Comparison of ENCODE assay signal across 8 cellular contexts in the genomic region with DNA sequence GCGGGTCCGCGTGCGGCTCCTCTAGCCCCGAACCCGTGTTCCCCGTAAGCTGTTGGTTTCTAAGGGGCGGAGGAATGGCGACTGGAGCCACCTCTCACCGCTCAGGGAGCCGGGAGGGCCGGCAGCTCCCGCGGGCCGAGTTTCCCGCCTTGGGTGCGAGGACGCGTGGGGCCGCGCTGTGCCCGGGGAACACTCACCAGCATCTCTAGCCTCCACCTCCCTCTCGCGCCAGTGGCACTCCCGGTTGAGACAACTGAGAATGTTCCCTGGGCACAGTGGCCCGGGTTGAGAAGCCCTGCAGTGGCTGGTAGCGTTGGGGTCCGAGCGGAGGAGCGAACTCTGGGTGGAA. TPM values are rescaled to one million over a fixed set of nuclear protein-coding genes. Genes with fewer than 3 reads are reported as not detected.
DNase-seq lines count a peak whose midpoint lies in the region; ATAC-seq, FAIRE-seq and TF ChIP-seq lines count a peak whose summit lies in the region.

No MANE protein-coding gene starts in this region.

- no peaks in the 10 kb centered on the region for H3K4me1 ChIP-seq in HUES64 (ENCODE audit: insufficient read depth, low read length)
- H3K4me1 ChIP-seq in K562 (replicated peaks in 1 of 2; ENCODE audit: control insufficient read depth in 2 of 2, insufficient read depth in 2 of 2, low read length in 2 of 2) = peaks cover 16 to 54% of the 10 kb centered on the region in 2 experiments; a peak in 3 of 5 replicates

- no peak for FAIRE-seq in K562 (lab: Jason Lieb, UNC)

- H3K9ac ChIP-seq in HUES64 (ENCODE audit: low read depth, low read length) (peak overlapping the region; percentile 92), K562 (ENCODE audit: insufficient read depth in 1 of 2, low read depth in 2 of 2, low read length in 2 of 2) (peak overlapping the region; percentile 78 to 99)

- 2% methylated on average over 30 of the region's 30 CpGs for WGBS in HUES64
- WGBS in K562 (ENCODE audit: insufficient coverage, low coverage, missing lambda C conversion rate) = 1% methylated on average over 17 of the region's 30 CpGs

- intact Hi-C loops in K562 (cut with micrococcal nuclease) (no loop called here), head of caudate nucleus (cut with DNase I) (loop anchor here (10.0 kb wide), 1 partner anchor 121 kb away; a partner anchor contains a TSS)

- H3K4me2 ChIP-seq in K562 (ENCODE audit: insufficient read depth, low read length) = peak overlapping the region; percentile 87

- no peak for TF ChIP-seq RAD21 in K562 (CRISPR knock-in tag; conservative IDR thresholded peaks at IDR 0.05 in 1 of 2, IDR thresholded peaks at IDR 0.05 in 1 of 2)

- H4K20me1 ChIP-seq in K562 (replicated peaks; ENCODE audit: control insufficient read depth, insufficient read depth, low read length) = peaks cover 7% of the 10 kb centered on the region; the same call in 1 of the 2 replicates

- POLR2A ChIA-PET in K562 (lab: Yijun Ruan, JAX) = interaction anchor here (0.6 to 2.6 kb wide), 8 partner anchors 8 to 801 kb away, joined by 3 to 13 read pairs (median 3); a partner anchor contains a TSS

- no peak for DNase-seq in GM12865 (ENCODE audit: low read depth)
- DNase-seq in K562 (ENCODE audit: extremely low read depth in 1 of 4, low spot score in 3 of 4) = peak in 1 of 4 experiments; percentile 37
- no peak for DNase-seq in head of caudate nucleus
- DNase-seq in amniotic stem cell (lab: John Stamatoyannopoulos, UW) = no peak

- TSS peak; percentile 85 for BruUV-seq in K562 (replicated peaks; lab: Mats Ljungman, UMichigan)

- TF ChIP-seq CTCF in GM12865 (IDR thresholded peaks at IDR 0.05; ENCODE audit: insufficient read depth, low read depth, low read length, missing control alignments) (no peak), K562 (IDR thresholded peaks at IDR 0.05 in 2 of 3, conservative IDR thresholded peaks at IDR 0.05 in 1 of 3; ENCODE audit: insufficient read depth in 2 of 3, low read depth in 1 of 3, low read length in 3 of 3) (no peak)

- TF ChIP-seq EP300 in K562 (IDR thresholded peaks at IDR 0.05; ENCODE audit: low read length) = no peak

- H3K79me2 ChIP-seq in K562 (ENCODE audit: control insufficient read depth, insufficient read depth, low read length) = peaks cover 32% of the 10 kb centered on the region

- H2AFZ ChIP-seq in K562 (ENCODE audit: low read depth, low read length) = peak overlapping the region; percentile 94

- peak overlapping the region; percentile 87 for H3K27ac ChIP-seq in HUES64 (ENCODE audit: low read depth, low read length)
- H3K27ac ChIP-seq in K562 (ENCODE audit: extremely low read depth, low read depth, low read length) = peak overlapping the region; percentile 94
- peak overlapping the region; percentile 88 for H3K27ac ChIP-seq in layer of hippocampus (ENCODE audit: low read depth, low read length)
- peak overlapping the region; percentile 54 for H3K27ac ChIP-seq in temporal lobe (ENCODE audit: low read depth, low read length)

- H3K36me3 ChIP-seq in HUES64 (ENCODE audit: insufficient read depth, low read length) (peaks cover 41% of the 10 kb centered on the region), K562 (ENCODE audit: control insufficient read depth, insufficient read depth, low read length) (peaks cover 45% of the 10 kb centered on the region; the same call in 2 of the 3 replicates)

- TF ChIP-seq POLR2A in K562 (conservative IDR thresholded peaks at IDR 0.05) = no peak

- no peaks in the 10 kb centered on the region for H3K9me3 ChIP-seq in HUES64 (ENCODE audit: insufficient read depth, low read depth, low read length)
- H3K9me3 ChIP-seq in K562 (replicated peaks; ENCODE audit: control insufficient read depth, insufficient read depth, low read depth, low read length) = no peaks in the 10 kb centered on the region

- in situ Hi-C loops in K562 (cut with MboI) = no loop called here

- H3K27me3 ChIP-seq in HUES64 (ENCODE audit: insufficient read depth, low read length) (0 out of 2 replicates have a peak, but pooled peaks cover 2% of the 10 kb centered on the region), K562 (ENCODE audit: control insufficient read depth in 2 of 2, insufficient read depth in 2 of 2, low read length in 2 of 2) (no peaks in the 10 kb centered on the region), layer of hippocampus (ENCODE audit: control insufficient read depth, insufficient read depth, low read length) (no peaks in the 10 kb centered on the region)

- H3K4me3 ChIP-seq in GM12865 (ENCODE audit: low read depth, low read length) = peak overlapping the region; percentile 95
- H3K4me3 ChIP-seq in HUES64 (ENCODE audit: low read length) = peak overlapping the region; percentile 78
- peak overlapping the region; percentile 92 for H3K4me3 ChIP-seq in K562

- ATAC-seq in K562 = peak; percentile 50
- no peak for ATAC-seq in GM21390 (IDR thresholded peaks at IDR 0.05; ENCODE audit: unreplicated experiment)

- CTCF ChIA-PET in K562 (lab: Yijun Ruan, JAX; ENCODE audit: low intra/inter-chr PET ratio) = interaction anchor here (0.6 kb wide), 1 partner anchor 120 kb away, joined by 3 read pairs; no protein-coding TSS in a partner anchor

- no peaks in the 10 kb centered on the region for H3K9me1 ChIP-seq in K562 (ENCODE audit: control insufficient read depth, insufficient read depth, low read length)

RNA-seq across cellular contexts. Expression of a gene that starts 0.6 kb away (rescaled TPM):
- polyA plus RNA-seq in HUES64 (2013, experiment 1 of 2) = 49.8 TPM
- polyA plus RNA-seq in HUES64 (2013, experiment 2 of 2) = 34.4 TPM
- 105 and 266 TPM in 2 replicates for total RNA-seq in K562 (2011; cell fraction: chromatin; rRNA removed; ENCODE audit: low replicate concordance)
- total RNA-seq in K562 (2011; cell fraction: nucleolus; rRNA removed) = 180 and 212 TPM in 2 replicates
- total RNA-seq in K562 (2011; cell fraction: nucleoplasm; rRNA removed) = 109 and 112 TPM in 2 replicates
- 35.1 and 47.4 TPM in 2 replicates for total RNA-seq in K562 (2014; rRNA removed)
- total RNA-seq in K562 (2014; rRNA removed; fragmentation: Illumina TruSeq; extraction: Trizol) = 1.7 and 3.0 TPM in 2 replicates
- 21.2 and 21.9 TPM in 2 replicates for total RNA-seq in K562 (2015; rRNA removed; fragmentation: Illumina TruSeq; extraction: Trizol)
- 77.4 and 91.8 TPM in 2 replicates for total RNA-seq in K562 (2021)
- polyA plus RNA-seq in K562 (2011; rRNA removed) = 14.5 and 24.6 TPM in 2 replicates
- polyA plus RNA-seq in K562 (2011; cell fraction: cytosol; rRNA removed) = 19.9 and 53.3 TPM in 2 replicates
- 229 and 359 TPM in 2 replicates for polyA plus RNA-seq in K562 (2011; cell fraction: nucleus; rRNA removed)
- polyA plus RNA-seq in K562 (2012) = 48.2 and 53.0 TPM in 2 replicates
- polyA plus RNA-seq in K562 (2014; fragmentation: Illumina TruSeq; extraction: Trizol) = 8.2 and 29.3 TPM in 2 replicates
- 1 to 10 TPM in 1 of 2 experiments, under 1 TPM in 1; 0.51 to 1.4 TPM for polyA plus RNA-seq in K562 (2014; fragmentation: Nextera tagmentation; extraction: Ambion mirVana)
- polyA plus RNA-seq in K562 (2014; rRNA removed) = 60.2 and 63.2 TPM in 2 replicates
- polyA minus RNA-seq in K562 (2011; rRNA and poly(A)+ RNA removed) = 5.7 and 6.3 TPM in 2 replicates
- 24.3 and 30.0 TPM in 2 replicates for polyA minus RNA-seq in K562 (2011; cell fraction: cytosol; rRNA and poly(A)+ RNA removed)
- 48.3 and 54.8 TPM in 2 replicates for polyA minus RNA-seq in K562 (2011; cell fraction: nucleus; rRNA and poly(A)+ RNA removed)
- total RNA-seq in temporal lobe = 13.8 TPM

RNA-seq across cellular contexts. Expression of a gene that starts 5.0 kb away (rescaled TPM):
- not detected for polyA plus RNA-seq in HUES64 (2013, experiment 1 of 2)
- not detected for polyA plus RNA-seq in HUES64 (2013, experiment 2 of 2)
- total RNA-seq in K562 (2011; cell fraction: chromatin; rRNA removed; ENCODE audit: low replicate concordance) = not detected in 2 replicates
- not detected in 2 replicates for total RNA-seq in K562 (2011; cell fraction: nucleolus; rRNA removed)
- not detected in 2 replicates for total RNA-seq in K562 (2011; cell fraction: nucleoplasm; rRNA removed)
- total RNA-seq in K562 (2014; rRNA removed) (not detected in 2 replicates), K562 (2014; rRNA removed; fragmentation: Illumina TruSeq; extraction: Trizol) (not detected in 2 replicates), K562 (2015; rRNA removed; fragmentation: Illumina TruSeq; extraction: Trizol) (not detected in 2 replicates), K562 (2021) (0.11 and 0.38 TPM in 2 replicates), temporal lobe (not detected)
- polyA plus RNA-seq in K562 (2011; rRNA removed) (not detected in 2 replicates), K562 (2014; fragmentation: Illumina TruSeq; extraction: Trizol) (not detected in 2 replicates), K562 (2014; fragmentation: Nextera tagmentation; extraction: Ambion mirVana) (not detected), K562 (2014; rRNA removed) (not detected in 2 replicates)
- polyA plus RNA-seq in K562 (2011; cell fraction: cytosol; rRNA removed) = 0.07 TPM in 1 of 2 replicates, not detected in the other
- 0.09 TPM in 1 of 2 replicates, not detected in the other for polyA plus RNA-seq in K562 (2011; cell fraction: nucleus; rRNA removed)
- polyA plus RNA-seq in K562 (2012) = not detected in 2 replicates
- not detected in 2 replicates for polyA minus RNA-seq in K562 (2011; rRNA and poly(A)+ RNA removed)
- not detected in 2 replicates for polyA minus RNA-seq in K562 (2011; cell fraction: cytosol; rRNA and poly(A)+ RNA removed)
- polyA minus RNA-seq in K562 (2011; cell fraction: nucleus; rRNA and poly(A)+ RNA removed) = not detected in 2 replicates

RNA-seq across cellular contexts. Expression of a gene that starts 18.9 kb away (rescaled TPM):
- polyA plus RNA-seq in HUES64 (2013, experiment 1 of 2) = 38.4 TPM
- polyA plus RNA-seq in HUES64 (2013, experiment 2 of 2) = 34.8 TPM
- 211 and 640 TPM in 2 replicates for total RNA-seq in K562 (2011; cell fraction: chromatin; rRNA removed; ENCODE audit: low replicate concordance)
- total RNA-seq in K562 (2011; cell fraction: nucleolus; rRNA removed) = 395 and 397 TPM in 2 replicates
- 230 and 249 TPM in 2 replicates for total RNA-seq in K562 (2011; cell fraction: nucleoplasm; rRNA removed)
- total RNA-seq in K562 (2014; rRNA removed) = 56.3 and 60.8 TPM in 2 replicates
- total RNA-seq in K562 (2014; rRNA removed; fragmentation: Illumina TruSeq; extraction: Trizol) = 8.4 and 10.7 TPM in 2 replicates
- total RNA-seq in K562 (2015; rRNA removed; fragmentation: Illumina TruSeq; extraction: Trizol) = 19.6 and 22.4 TPM in 2 replicates
- 85.3 and 97.0 TPM in 2 replicates for total RNA-seq in K562 (2021)
- 18.2 and 29.5 TPM in 2 replicates for polyA plus RNA-seq in K562 (2011; rRNA removed)
- polyA plus RNA-seq in K562 (2011; cell fraction: cytosol; rRNA removed) = 15.2 and 41.1 TPM in 2 replicates
- polyA plus RNA-seq in K562 (2011; cell fraction: nucleus; rRNA removed) = 239 and 402 TPM in 2 replicates
- polyA plus RNA-seq in K562 (2012) = 92.4 and 190 TPM in 2 replicates
- polyA plus RNA-seq in K562 (2014; fragmentation: Illumina TruSeq; extraction: Trizol) = 18.7 and 39.3 TPM in 2 replicates
- under 1 TPM; 0.06 TPM for polyA plus RNA-seq in K562 (2014; fragmentation: Nextera tagmentation; extraction: Ambion mirVana)
- 81.5 and 126 TPM in 2 replicates for polyA plus RNA-seq in K562 (2014; rRNA removed)
- polyA minus RNA-seq in K562 (2011; rRNA and poly(A)+ RNA removed) = 9.3 and 23.0 TPM in 2 replicates
- 19.6 and 27.9 TPM in 2 replicates for polyA minus RNA-seq in K562 (2011; cell fraction: cytosol; rRNA and poly(A)+ RNA removed)
- polyA minus RNA-seq in K562 (2011; cell fraction: nucleus; rRNA and poly(A)+ RNA removed) = 70.2 and 71.9 TPM in 2 replicates
- total RNA-seq in temporal lobe = 43.0 TPM

RNA-seq across cellular contexts. Expression of a gene that starts 39.7 kb away (rescaled TPM):
- 0.40 TPM for polyA plus RNA-seq in HUES64 (2013, experiment 1 of 2)
- 0.95 TPM for polyA plus RNA-seq in HUES64 (2013, experiment 2 of 2)
- not detected in 2 replicates for total RNA-seq in K562 (2011; cell fraction: chromatin; rRNA removed; ENCODE audit: low replicate concordance)
- total RNA-seq in K562 (2011; cell fraction: nucleolus; rRNA removed) = not detected in 2 replicates
- total RNA-seq in K562 (2011; cell fraction: nucleoplasm; rRNA removed) = not detected in 2 replicates
- total RNA-seq in K562 (2014; rRNA removed) (not detected in 2 replicates), K562 (2014; rRNA removed; fragmentation: Illumina TruSeq; extraction: Trizol) (not detected in 2 replicates), K562 (2015; rRNA removed; fragmentation: Illumina TruSeq; extraction: Trizol) (not detected in 2 replicates), K562 (2021) (0.18 TPM in 1 of 2 replicates, not detected in the other), temporal lobe (1.7 TPM)
- polyA plus RNA-seq in K562 (2011; rRNA removed) (not detected in 2 replicates), K562 (2014; fragmentation: Illumina TruSeq; extraction: Trizol) (not detected in 2 replicates), K562 (2014; fragmentation: Nextera tagmentation; extraction: Ambion mirVana) (under 1 TPM in 1 of 2 experiments, not detected in 1; 0.04 TPM), K562 (2014; rRNA removed) (not detected in 2 replicates)
- not detected in 2 replicates for polyA plus RNA-seq in K562 (2011; cell fraction: cytosol; rRNA removed)
- not detected in 2 replicates for polyA plus RNA-seq in K562 (2011; cell fraction: nucleus; rRNA removed)
- polyA plus RNA-seq in K562 (2012) = 0.09 and 0.29 TPM in 2 replicates
- not detected in 2 replicates for polyA minus RNA-seq in K562 (2011; rRNA and poly(A)+ RNA removed)
- not detected in 2 replicates for polyA minus RNA-seq in K562 (2011; cell fraction: cytosol; rRNA and poly(A)+ RNA removed)
- polyA minus RNA-seq in K562 (2011; cell fraction: nucleus; rRNA and poly(A)+ RNA removed) = not detected in 2 replicates

RNA-seq across cellular contexts. Expression of a gene that starts 49.4 kb away (rescaled TPM):
- polyA plus RNA-seq in HUES64 (2013, experiment 1 of 2) = 0.55 TPM
- 0.57 TPM for polyA plus RNA-seq in HUES64 (2013, experiment 2 of 2)
- 1.2 and 4.8 TPM in 2 replicates for total RNA-seq in K562 (2011; cell fraction: chromatin; rRNA removed; ENCODE audit: low replicate concordance)
- total RNA-seq in K562 (2011; cell fraction: nucleolus; rRNA removed) = 2.5 and 3.0 TPM in 2 replicates
- 1.5 and 2.7 TPM in 2 replicates for total RNA-seq in K562 (2011; cell fraction: nucleoplasm; rRNA removed)
- total RNA-seq in K562 (2014; rRNA removed) = 0.04 TPM in 1 of 2 replicates, not detected in the other
- total RNA-seq in K562 (2014; rRNA removed; fragmentation: Illumina TruSeq; extraction: Trizol) = not detected in 2 replicates
- 0.18 TPM in 1 of 2 replicates, not detected in the other for total RNA-seq in K562 (2015; rRNA removed; fragmentation: Illumina TruSeq; extraction: Trizol)
- total RNA-seq in K562 (2021) = 0.22 and 0.42 TPM in 2 replicates
- 0.15 and 0.19 TPM in 2 replicates for polyA plus RNA-seq in K562 (2011; rRNA removed)
- polyA plus RNA-seq in K562 (2011; cell fraction: cytosol; rRNA removed) = 0.04 TPM in 1 of 2 replicates, not detected in the other
- 1.1 and 2.4 TPM in 2 replicates for polyA plus RNA-seq in K562 (2011; cell fraction: nucleus; rRNA removed)
- polyA plus RNA-seq in K562 (2012) = 0.39 and 4.2 TPM in 2 replicates
- not detected in 2 replicates for polyA plus RNA-seq in K562 (2014; fragmentation: Illumina TruSeq; extraction: Trizol)
- polyA plus RNA-seq in K562 (2014; fragmentation: Nextera tagmentation; extraction: Ambion mirVana) = not detected
- 0.03 and 1.4 TPM in 2 replicates for polyA plus RNA-seq in K562 (2014; rRNA removed)
- polyA minus RNA-seq in K562 (2011; rRNA and poly(A)+ RNA removed) = not detected in 2 replicates
- not detected in 2 replicates for polyA minus RNA-seq in K562 (2011; cell fraction: cytosol; rRNA and poly(A)+ RNA removed)
- 0.33 and 0.54 TPM in 2 replicates for polyA minus RNA-seq in K562 (2011; cell fraction: nucleus; rRNA and poly(A)+ RNA removed)
- total RNA-seq in temporal lobe = 0.49 TPM
